Comparison of ENCODE assay signal across 9 cellular contexts in genomic region chr2:178804791-178805190, GRCh38. TPM values are rescaled to one million over a fixed set of nuclear protein-coding genes. Genes with fewer than 3 reads are reported as not detected.
DNase-seq lines count a peak whose midpoint lies in the region; ATAC-seq and TF ChIP-seq lines count a peak whose summit lies in the region.
"Had no signal": no experiment of that assay in that cellular context is flagged by ENCODE, and none has a peak within 500 bp of the region (broad histone marks: within the 10 kb centered on the region; RNA-seq: fewer than 3 reads in every experiment).

No MANE protein-coding gene starts in this region.

- no peaks in the 10 kb centered on the region for H3K27me3 Mint-ChIP-seq in endothelial cell (ENCODE audit: unreplicated experiment)
- H3K27me3 Mint-ChIP-seq: IgD-negative memory B cell had no signal

- TF ChIP-seq CTCF in endothelial cell (IDR thresholded peaks at IDR 0.05; ENCODE audit: unreplicated experiment) (peak; percentile 86), stomach (IDR thresholded peaks at IDR 0.05) (peak in 5 of 7 experiments; percentile 18 to 49 (median 24))

- no peaks in the 10 kb centered on the region for H3K9me3 ChIP-seq in stomach

- H3K9me3 Mint-ChIP-seq in endothelial cell (ENCODE audit: unreplicated experiment), result no peaks in the 10 kb centered on the region
- H3K9me3 Mint-ChIP-seq: IgD-negative memory B cell had no signal

- 38 to 84% (median 75%) methylated on average over 1 to 3 of the region's 3 CpGs for WGBS in stomach, 5 donors

- H3K27ac ChIP-seq in stomach, result no peak overlapping the region

- peak; percentile 78 for ATAC-seq in GM21786 (IDR thresholded peaks at IDR 0.05; ENCODE audit: unreplicated experiment)

- H3K27me3 ChIP-seq in stomach, result no peaks in the 10 kb centered on the region

- no peaks in the 10 kb centered on the region for H3K4me1 Mint-ChIP-seq in endothelial cell (ENCODE audit: unreplicated experiment)

- TF ChIP-seq POLR2A in stomach (IDR thresholded peaks at IDR 0.05), result no peak

- no peak overlapping the region for H3K27ac Mint-ChIP-seq in endothelial cell (ENCODE audit: unreplicated experiment)
- H3K27ac Mint-ChIP-seq: IgD-negative memory B cell had no signal

- TF ChIP-seq EP300 in stomach (IDR thresholded peaks at IDR 0.05), result no peak

- H3K4me3 ChIP-seq in stomach, result no peak overlapping the region

- intact Hi-C loops in stomach (cut with DNase I; ENCODE audit: low total_unique reads), result no loop called here

- no peak overlapping the region for H3K4me3 Mint-ChIP-seq in endothelial cell (ENCODE audit: unreplicated experiment)
- H3K4me3 Mint-ChIP-seq: IgD-negative memory B cell had no signal

- DNase-seq in DMS53 (lab: John Stamatoyannopoulos, UW) (peak; percentile 61), NAMALWA (ENCODE audit: low spot score) (peak; percentile 52), endothelial cell (ENCODE audit: low spot score) (no peak), stomach (no peak), NCI-H774 (lab: John Stamatoyannopoulos, UW) (no peak), GF-D8 (lab: John Stamatoyannopoulos, UW) (no peak)
- no peak for DNase-seq in stimulated activated naive CD4-positive, alpha-beta T cell (lab: John Stamatoyannopoulos, UW)

- no peaks in the 10 kb centered on the region for H3K36me3 Mint-ChIP-seq in endothelial cell (ENCODE audit: low read depth, unreplicated experiment)
- H3K36me3 Mint-ChIP-seq: IgD-negative memory B cell had no signal

- no peaks in the 10 kb centered on the region for H3K36me3 ChIP-seq in stomach

- peaks cover 0 to 9% (median 2%) of the 10 kb centered on the region in 4 donors for H3K4me1 ChIP-seq in stomach

RNA-seq across cellular contexts. Expression of gene TTN, which starts 2.4 kb away (rescaled TPM):
- total RNA-seq in endothelial cell (ENCODE audit: unreplicated experiment) (3.8 TPM), stomach (10 to 100 TPM in 1 of 5 donors, 1 to 10 TPM in 4; 1.8 to 12.8 (median 3.9) TPM)
- polyA plus RNA-seq in stomach, result under 1 TPM; 0.03 to 0.37 (median 0.31) TPM

Comparison
In these comparisons a context has a peak if more than half of its experiments do, and no peak if none do; other contexts are left out.
1. DNase-seq: peak in DMS53 (single experiment) and NAMALWA (single experiment); none in endothelial cell (single experiment), stomach (single experiment), NCI-H774 (single experiment), stimulated activated naive CD4-positive, alpha-beta T cell (0 of 6) and GF-D8 (single experiment).